ENCODE assay signal across 9 cellular contexts in the genomic region with DNA sequence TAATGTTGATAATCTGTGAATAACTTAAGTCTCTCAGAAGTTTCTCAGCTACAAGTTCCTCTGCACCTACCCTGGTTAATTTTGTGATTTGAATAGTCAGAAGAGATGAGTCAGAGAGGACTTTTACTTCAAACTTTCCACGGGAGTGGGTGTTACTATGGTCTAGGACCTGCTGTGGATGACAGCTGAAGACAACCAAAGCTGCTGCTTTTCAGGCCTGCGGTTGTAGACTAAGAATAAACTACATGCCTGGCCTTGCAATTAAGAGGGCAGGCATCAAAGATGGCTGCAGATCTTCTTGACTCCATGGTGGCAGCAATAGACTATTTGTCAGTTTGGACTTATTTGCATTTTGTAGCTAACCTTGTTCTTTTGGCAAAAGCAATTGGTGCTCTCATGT.
DNase-seq lines count a peak whose midpoint lies in the region; ATAC-seq and TF ChIP-seq lines count a peak whose summit lies in the region.
"Had no signal": no experiment of that assay in that cellular context is flagged by ENCODE, and none has a peak within 500 bp of the region (broad histone marks: within the 10 kb centered on the region; RNA-seq: fewer than 3 reads in every experiment).

No MANE protein-coding gene starts in this region.

- H3K9ac ChIP-seq in smooth muscle cell (ENCODE audit: low read depth), result no peak overlapping the region

- BruUV-seq in Panc1 (replicated peaks; lab: Mats Ljungman, UMichigan) (no TSS peak), OCI-LY7 (replicated peaks; lab: Mats Ljungman, UMichigan) (no TSS peak)

- H3K27ac ChIP-seq in GM23338 (ENCODE audit: low read depth) (no peak overlapping the region), Panc1 (ENCODE audit: low read length) (peak overlapping the region; percentile 83; the same call in 1 of the 2 replicates), smooth muscle cell (ENCODE audit: low read depth) (peak overlapping the region; percentile 25), OCI-LY7 (ENCODE audit: low read depth, low read length, poor library complexity, severe bottlenecking) (no peak overlapping the region)

- H3F3A ChIP-seq in GM23338 (replicated peaks; ENCODE audit: low read depth) (no peaks in the 10 kb centered on the region), smooth muscle cell (ENCODE audit: low read depth) (peaks cover 6% of the 10 kb centered on the region)

- H3K36me3 Mint-ChIP-seq in GM23338 (ENCODE audit: low read depth), result no peaks in the 10 kb centered on the region; the same call in 2 of the 3 replicates

- H3K9me3 ChIP-seq in Panc1 (ENCODE audit: control insufficient read depth, insufficient read depth, low read depth, low read length) (peaks cover 28% of the 10 kb centered on the region; the same call in 1 of the 2 replicates), smooth muscle cell (replicated peaks; ENCODE audit: low read depth) (no peaks in the 10 kb centered on the region), OCI-LY7 (ENCODE audit: low read length) (no peaks in the 10 kb centered on the region)

- no peak overlapping the region for H3K4me3 Mint-ChIP-seq in GM23338

- no peaks in the 10 kb centered on the region for H4K20me1 ChIP-seq in GM23338 (replicated peaks; ENCODE audit: insufficient read depth)
- no peaks in the 10 kb centered on the region for H4K20me1 ChIP-seq in smooth muscle cell (ENCODE audit: low read depth)
- H4K20me1 ChIP-seq in OCI-LY7 (ENCODE audit: insufficient read depth, low read length), result no peaks in the 10 kb centered on the region

- no peaks in the 10 kb centered on the region for H3K9me3 Mint-ChIP-seq in GM23338

- POLR2A ChIA-PET in Panc1 (lab: Charles Lee) (no interaction called here), OCI-LY7 (lab: Charles Lee) (interaction anchor here (0.6 to 1.7 kb wide), 6 partner anchors 8 to 727 kb away, joined by 3 read pairs; no protein-coding TSS in a partner anchor)

- intact Hi-C loops in Panc1 (cut with micrococcal nuclease; ENCODE audit: unreplicated experiment), result no loop called here
- intact Hi-C loops in cardiac septum (cut with DNase I), result no loop called here
- intact Hi-C loops in OCI-LY7 (cut with micrococcal nuclease; ENCODE audit: unreplicated experiment), result no loop called here

- H3K4me1 Mint-ChIP-seq in GM23338, result no peaks in the 10 kb centered on the region; the same call in 2 of the 3 replicates

- WGBS in smooth muscle cell (ENCODE audit: low lambda C conversion rate), result 5% methylated on average over 2 of the region's 2 CpGs

- in situ Hi-C loops in Panc1 (cut with HindIII; ENCODE audit: low pct_unique_long_range_greater_than_20kb, low sequenced_read_pairs), result no loop called here

- peaks cover 8% of the 10 kb centered on the region for H3K27me3 Mint-ChIP-seq in GM23338 (ENCODE audit: insufficient read depth, low read depth, poor library complexity)

- H3K4me2 ChIP-seq in GM23338, result no peak overlapping the region
- H3K4me2 ChIP-seq in smooth muscle cell, result peak overlapping the region; percentile 2
- H3K4me2 ChIP-seq in OCI-LY7 (ENCODE audit: low read length), result no peak overlapping the region

- ATAC-seq in GM18517 (IDR thresholded peaks at IDR 0.05; ENCODE audit: unreplicated experiment) (peak; percentile 98), GM23338 (no peak), Panc1 (no peak)

- H3K79me2 ChIP-seq in GM23338 (replicated peaks; ENCODE audit: insufficient read depth) (no peaks in the 10 kb centered on the region), smooth muscle cell (ENCODE audit: low read depth) (no peaks in the 10 kb centered on the region), OCI-LY7 (ENCODE audit: insufficient read depth, low read depth, low read length) (no peaks in the 10 kb centered on the region)

- H3K27me3 ChIP-seq in GM23338 (ENCODE audit: insufficient read depth), result no peaks in the 10 kb centered on the region
- no peaks in the 10 kb centered on the region for H3K27me3 ChIP-seq in Panc1 (ENCODE audit: control insufficient read depth, insufficient read depth, low read length)
- H3K27me3 ChIP-seq in smooth muscle cell (ENCODE audit: low read depth), result no peaks in the 10 kb centered on the region

- CTCF ChIA-PET in Panc1 (lab: Charles Lee) (no interaction called here), OCI-LY7 (lab: Charles Lee; ENCODE audit: unreplicated experiment) (no interaction called here)

- H3K4me1 ChIP-seq in GM23338 (ENCODE audit: insufficient read depth) (no peaks in the 10 kb centered on the region), Panc1 (ENCODE audit: control insufficient read depth, insufficient read depth, low read length) (no peaks in the 10 kb centered on the region), smooth muscle cell (ENCODE audit: low read depth) (peaks cover 10% of the 10 kb centered on the region), OCI-LY7 (ENCODE audit: insufficient read depth, low read length, poor library complexity, severe bottlenecking) (no peaks in the 10 kb centered on the region)

- H3K9me2 ChIP-seq in GM23338 (ENCODE audit: insufficient read depth), result no peaks in the 10 kb centered on the region; the same call in 1 of the 2 replicates
- H3K9me2 ChIP-seq in OCI-LY7 (ENCODE audit: insufficient read depth, low read length), result no peaks in the 10 kb centered on the region

- H3K27ac Mint-ChIP-seq in GM23338, result no peak overlapping the region

- H3K36me3 ChIP-seq in GM23338 (ENCODE audit: insufficient read depth) (no peaks in the 10 kb centered on the region), Panc1 (ENCODE audit: control insufficient read depth, insufficient read depth, low read length) (no peaks in the 10 kb centered on the region), smooth muscle cell (ENCODE audit: low read depth) (no peaks in the 10 kb centered on the region), OCI-LY7 (ENCODE audit: insufficient read depth, low read length) (no peaks in the 10 kb centered on the region)

- DNase-seq in GM23338 (ENCODE audit: low spot score), result no peak
- no peak for DNase-seq in Panc1 (ENCODE audit: low read depth, low spot score)
- DNase-seq in smooth muscle cell (lab: John Stamatoyannopoulos, UW; ENCODE audit: unreplicated experiment), result no peak
- no peak for DNase-seq in SHP77 (lab: John Stamatoyannopoulos, UW)
- no peak for DNase-seq in NCI-H2196 treated with DMSO at 0.1 percent for 48 hours (lab: John Stamatoyannopoulos, UW; ENCODE audit: unreplicated experiment)
- no peak for DNase-seq in cardiac septum (ENCODE audit: low spot score)
- DNase-seq in OCI-LY7 (ENCODE audit: low spot score), result no peak
- DNase-seq: NCI-H446 treated with DMSO at 0.1 percent for 48 hours had no signal

- no peak for TF ChIP-seq CTCF in GM23338 (conservative IDR thresholded peaks at IDR 0.05; ENCODE audit: low read depth in 2 of 2)
- TF ChIP-seq CTCF in Panc1 (IDR thresholded peaks at IDR 0.05), result no peak
- TF ChIP-seq CTCF in smooth muscle cell (IDR thresholded peaks at IDR 0.05; ENCODE audit: borderline replicate concordance, insufficient read depth, poor library complexity, severe bottlenecking), result no peak
- TF ChIP-seq CTCF in OCI-LY7 (conservative IDR thresholded peaks at IDR 0.05; ENCODE audit: low read length), result no peak

- no peak overlapping the region for H3K4me3 ChIP-seq in GM23338
- H3K4me3 ChIP-seq in Panc1 (ENCODE audit: low read depth in 2 of 2, low read length in 2 of 2), result no peak overlapping the region
- H3K4me3 ChIP-seq in smooth muscle cell, result no peak overlapping the region
- no peak overlapping the region for H3K4me3 ChIP-seq in OCI-LY7 (ENCODE audit: low read depth, low read length, poor library complexity, severe bottlenecking)

- H2AFZ ChIP-seq in GM23338, result peak overlapping the region; percentile 70; the same call in 1 of the 2 replicates
- H2AFZ ChIP-seq in smooth muscle cell (ENCODE audit: low read depth), result no peak overlapping the region
- no peak overlapping the region for H2AFZ ChIP-seq in OCI-LY7 (ENCODE audit: low read length)

TF ChIP-seq in GM23338, 12 proteins besides CTCF, POLR2A, EP300 and RAD21 (continues in another document):
- TF ChIP-seq EZH2phosphoT487 (IDR thresholded peaks at IDR 0.05; ENCODE audit: unreplicated experiment), result no peak

Comparison
In these comparisons a context has a peak if more than half of its experiments do, and no peak if none do; other contexts are left out.
1. H3K27ac ChIP-seq: peak in Panc1 (single experiment) and smooth muscle cell (single experiment); none in GM23338 (single experiment) and OCI-LY7 (single experiment).